ENCODE assay signal across 18 cellular contexts in genomic region chr2:45134014-45134413, GRCh38.
DNase-seq lines count a peak whose midpoint lies in the region; TF ChIP-seq lines count a peak whose summit lies in the region.
"Had no signal": no experiment of that assay in that cellular context is flagged by ENCODE, and none has a peak within 500 bp of the region (broad histone marks: within the 10 kb centered on the region; RNA-seq: fewer than 3 reads in every experiment).

No MANE protein-coding gene starts in this region.

- no peak overlapping the region for H3K9ac ChIP-seq in mammary epithelial cell (ENCODE audit: insufficient read depth, low read length)

- peak; percentile 24 for DNase-seq in MCF 10A (ENCODE audit: unreplicated experiment)
- DNase-seq in mammary epithelial cell = no peak
- DNase-seq in NB4 (ENCODE audit: low read depth) = peak; percentile 93
- peak; percentile 33 for DNase-seq in choroid plexus epithelial cell (ENCODE audit: low read depth)
- no peak for DNase-seq in anterior cingulate cortex (lab: John Stamatoyannopoulos, UW)
- no peak for DNase-seq in HAP-1 (ENCODE audit: low spot score in 2 of 2)
- DNase-seq in tibial nerve (ENCODE audit: low spot score in 2 of 2) = no peak
- DNase-seq in dedifferentiated amniotic fluid mesenchymal stem cell (ENCODE audit: extremely low spot score) = no peak
- DNase-seq: activated CD4-positive, alpha-beta T cell treated with anti-CD3 and anti-CD28 coated beads, Interleukin-2, amount 10 ng/mL, durations not matched to agents 24 days and 14 days; activated naive CD4-positive, alpha-beta T cell treated with anti-CD3 and anti-CD28 coated beads, Interleukin-2, amount 50 U/mL, for 16 hours; HFFc6; NCI-H1694; NCI-H446; stimulated activated naive CD4-positive, alpha-beta T cell treated with Interleukin-2 at 50 U/mL for 16 hours; T-helper 9 cell had no signal

- no peak for TF ChIP-seq CTCF in MCF 10A (IDR thresholded peaks at IDR 0.05; ENCODE audit: unreplicated experiment)
- no peak for TF ChIP-seq CTCF in mammary epithelial cell (conservative IDR thresholded peaks at IDR 0.05 in 1 of 2, IDR thresholded peaks at IDR 0.05 in 1 of 2; ENCODE audit: extremely low read depth in 1 of 2, insufficient read depth in 1 of 2, low read depth in 1 of 2, low read length in 2 of 2)
- no peak for TF ChIP-seq CTCF in NB4 (IDR thresholded peaks at IDR 0.05; ENCODE audit: low read depth, low read length)
- TF ChIP-seq CTCF in choroid plexus epithelial cell (conservative IDR thresholded peaks at IDR 0.05; ENCODE audit: low read depth, low read length) = no peak
- no peak for TF ChIP-seq CTCF in tibial nerve (IDR thresholded peaks at IDR 0.05)

- no peak for TF ChIP-seq POLR2A in NB4 (IDR thresholded peaks at IDR 0.05; ENCODE audit: extremely low read depth, insufficient read length)
- TF ChIP-seq POLR2A in tibial nerve (IDR thresholded peaks at IDR 0.05) = no peak

- H3K27me3 ChIP-seq in mammary epithelial cell (ENCODE audit: insufficient read depth, low read length) (no peaks in the 10 kb centered on the region), HAP-1 (ENCODE audit: low read depth) (peaks cover 5% of the 10 kb centered on the region; the same call in 1 of the 2 replicates), tibial nerve (no peaks in the 10 kb centered on the region)
- H3K27me3 ChIP-seq: esophagus muscularis mucosa had no signal

- H3K79me2 ChIP-seq in mammary epithelial cell (ENCODE audit: insufficient read depth, low read length) = no peaks in the 10 kb centered on the region

- POLR2A ChIA-PET in MCF 10A (lab: Yijun Ruan, JAX) = interaction anchor here (1.0 kb wide), 1 partner anchor 31 kb away, joined by 3 read pairs; no protein-coding TSS in a partner anchor

- no peaks in the 10 kb centered on the region for H3K27me3 Mint-ChIP-seq in MCF 10A (ENCODE audit: insufficient read depth, unreplicated experiment)

- H3K36me3 ChIP-seq in mammary epithelial cell (ENCODE audit: insufficient read depth, low read length) = no peaks in the 10 kb centered on the region
- no peaks in the 10 kb centered on the region for H3K36me3 ChIP-seq in HAP-1 (replicated peaks)
- H3K36me3 ChIP-seq in tibial nerve = no peaks in the 10 kb centered on the region
- H3K36me3 ChIP-seq: esophagus muscularis mucosa had no signal

- H3K4me3 Mint-ChIP-seq in MCF 10A (ENCODE audit: unreplicated experiment) = no peak overlapping the region
- H3K4me3 Mint-ChIP-seq: activated CD4-positive, alpha-beta T cell treated with anti-CD3 and anti-CD28 coated beads, Interleukin-2, amount 10 ng/mL, durations not matched to agents 24 days and 14 days; HFFc6; memory B cell; neural crest cell had no signal

- H3K36me3 Mint-ChIP-seq in MCF 10A (ENCODE audit: insufficient read depth, unreplicated experiment) = no peaks in the 10 kb centered on the region
- H3K36me3 Mint-ChIP-seq: memory B cell had no signal

- H3K4me1 ChIP-seq in mammary epithelial cell (ENCODE audit: insufficient read depth, low read length) (no peaks in the 10 kb centered on the region), HAP-1 (no peaks in the 10 kb centered on the region), tibial nerve (peaks cover 0 to 7% (median 0%) of the 10 kb centered on the region in 4 donors)

- BruUV-seq in MCF 10A (replicated peaks; lab: Mats Ljungman, UMichigan) (no TSS peak), mammary epithelial cell (replicated peaks; lab: Mats Ljungman, UMichigan) (no TSS peak)

- in situ Hi-C loops in mammary epithelial cell (cut with MboI; ENCODE audit: low sequenced_read_pairs in 2 of 2) (no loop called here), HAP-1 (cut with MboI; ENCODE audit: low sequenced_read_pairs) (no loop called here)

- H3K9me3 ChIP-seq in mammary epithelial cell (replicated peaks; ENCODE audit: insufficient read depth, low read length) = no peaks in the 10 kb centered on the region
- H3K9me3 ChIP-seq in HAP-1 = no peaks in the 10 kb centered on the region
- no peaks in the 10 kb centered on the region for H3K9me3 ChIP-seq in tibial nerve
- H3K9me3 ChIP-seq: esophagus muscularis mucosa had no signal

- WGBS in mammary epithelial cell (ENCODE audit: low coverage, missing lambda C conversion rate) = 27% methylated on average over 1 of the region's 1 CpG
- 0 to 7% methylated on average over 1 of the region's 1 CpG for whole genome bisulfite sequencing in tibial nerve, 2 donors

- H3K4me1 Mint-ChIP-seq in MCF 10A (ENCODE audit: insufficient read depth, unreplicated experiment) = no peaks in the 10 kb centered on the region
- H3K4me1 Mint-ChIP-seq: activated CD4-positive, alpha-beta T cell treated with anti-CD3 and anti-CD28 coated beads, Interleukin-2, amount 10 ng/mL, durations not matched to agents 24 days and 14 days had no signal

- no peak overlapping the region for H3K4me2 ChIP-seq in mammary epithelial cell (ENCODE audit: insufficient read depth, low read depth, low read length)

- no peak for TF ChIP-seq EP300 in tibial nerve (IDR thresholded peaks at IDR 0.05)

- no peak overlapping the region for H3K27ac Mint-ChIP-seq in MCF 10A (ENCODE audit: low read depth, unreplicated experiment)
- H3K27ac Mint-ChIP-seq: activated CD4-positive, alpha-beta T cell treated with anti-CD3 and anti-CD28 coated beads, Interleukin-2, amount 10 ng/mL, durations not matched to agents 24 days and 14 days; HFFc6; memory B cell had no signal

- H4K20me1 ChIP-seq in mammary epithelial cell (ENCODE audit: insufficient read depth, low read length) = no peaks in the 10 kb centered on the region

- H2AFZ ChIP-seq in mammary epithelial cell (ENCODE audit: low read depth, low read length) = no peak overlapping the region

- no peaks in the 10 kb centered on the region for H3K9me3 Mint-ChIP-seq in MCF 10A (ENCODE audit: unreplicated experiment)
- H3K9me3 Mint-ChIP-seq: activated CD4-positive, alpha-beta T cell treated with anti-CD3 and anti-CD28 coated beads, Interleukin-2, amount 10 ng/mL, durations not matched to agents 24 days and 14 days; HFFc6; memory B cell; neural crest cell had no signal

- dilution Hi-C loops in mammary epithelial cell (cut with HindIII; ENCODE audit: low sequenced_read_pairs) = no loop called here

- CTCF ChIA-PET in MCF 10A (lab: Yijun Ruan, JAX) = interaction anchor here (0.6 kb wide), 2 partner anchors 153 to 830 kb away, joined by 3 read pairs; no protein-coding TSS in a partner anchor
- CTCF ChIA-PET in mammary epithelial cell (lab: Charles Lee; ENCODE audit: low non-redundant PET) = no interaction called here

- H3K4me3 ChIP-seq in mammary epithelial cell (replicated peaks in 1 of 3; ENCODE audit: insufficient read depth in 1 of 3, low read depth in 2 of 3, low read length in 3 of 3) (no peak overlapping the region), NB4 (ENCODE audit: low read depth, low read length) (peak overlapping the region; percentile 22), choroid plexus epithelial cell (ENCODE audit: low read depth, low read length) (no peak overlapping the region), HAP-1 (no peak overlapping the region), tibial nerve (no peak overlapping the region)
- H3K4me3 ChIP-seq: esophagus muscularis mucosa had no signal

- no peak overlapping the region for H3K27ac ChIP-seq in mammary epithelial cell (ENCODE audit: insufficient read depth, low read depth, low read length)
- no peak overlapping the region for H3K27ac ChIP-seq in tibial nerve
- H3K27ac ChIP-seq: esophagus muscularis mucosa had no signal

- intact Hi-C loops in MCF 10A (cut with micrococcal nuclease) (no loop called here), mammary epithelial cell (cut with micrococcal nuclease) (no loop called here)

Comparison
In these comparisons a context has a peak if more than half of its experiments do, and no peak if none do; other contexts are left out.
1. DNase-seq: peak in MCF 10A (single experiment), NB4 (single experiment) and choroid plexus epithelial cell (single experiment); none in mammary epithelial cell (single experiment), anterior cingulate cortex (0 of 58), HAP-1 (0 of 2), tibial nerve (0 of 2) and dedifferentiated amniotic fluid mesenchymal stem cell (single experiment).